In the genomic region with DNA sequence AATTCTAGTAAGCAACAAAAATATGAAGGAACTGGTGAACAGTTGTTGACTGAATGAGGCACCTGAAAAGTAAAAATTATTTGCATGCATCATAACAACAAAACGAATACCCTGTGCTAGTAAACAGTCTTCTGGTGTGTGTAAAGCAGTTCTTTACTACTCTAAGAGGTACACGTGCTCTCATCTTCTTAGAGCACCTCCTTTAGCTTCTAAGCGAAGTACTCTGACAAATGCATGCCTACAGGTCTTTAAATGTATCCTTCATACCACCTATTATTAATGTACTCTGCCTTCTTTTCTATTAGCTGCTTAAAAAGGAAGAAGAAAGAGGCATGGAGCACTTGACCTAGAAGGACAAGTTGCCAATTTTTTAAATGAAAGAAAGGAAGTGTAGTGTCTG, we compare ENCODE assay signal across 14 cellular contexts.
"Had no signal": no experiment of that assay in that cellular context is flagged by ENCODE, and none has a peak within 500 bp of the region (broad histone marks: within the 10 kb centered on the region; RNA-seq: fewer than 3 reads in every experiment).

No MANE protein-coding gene starts in this region.

- H3K27ac Mint-ChIP-seq: nephron progenitor cell, T-helper 17 cell had no signal

- H3K9me3 Mint-ChIP-seq: stimulated activated naive CD8-positive, alpha-beta T cell treated with anti-CD3 and anti-CD28 coated beads, Interleukin-15, Interleukin-2, amounts not matched to agents 100 ng/mL and 50 ng/mL, for 24 hours had no signal

- H3K27me3 Mint-ChIP-seq: stimulated activated naive CD8-positive, alpha-beta T cell treated with anti-CD3 and anti-CD28 coated beads, Interleukin-15, Interleukin-2, amounts not matched to agents 100 ng/mL and 50 ng/mL, for 24 hours; T-helper 17 cell had no signal

- H3K4me3 ChIP-seq: hepatocyte, thoracic aorta had no signal

- DNase-seq: activated CD8-positive, alpha-beta memory T cell treated with anti-CD3 and anti-CD28 coated beads for 24 hours; activated naive CD4-positive, alpha-beta T cell treated with anti-CD3 and anti-CD28 coated beads, Interleukin-2, amount 50 U/mL, for 16 hours; cerebellar nuclear complex; dermis blood vessel endothelial cell; kidney; left ventricle myocardium superior; mesenchymal stem cell; nephron progenitor cell; stimulated activated CD4-positive, alpha-beta T cell treated with anti-CD3 and anti-CD28 coated beads, Interleukin-15, amount 100 ng/mL, for 24 hours; stimulated activated CD4-positive, alpha-beta T cell treated with anti-CD3 and anti-CD28 coated beads, Interleukin-4, amount 100 ng/mL, for 24 hours; T-helper 17 cell had no signal

- ATAC-seq: left ventricle myocardium superior, T-helper 17 cell had no signal

- H3K4me3 Mint-ChIP-seq: nephron progenitor cell; stimulated activated naive CD8-positive, alpha-beta T cell treated with anti-CD3 and anti-CD28 coated beads, Interleukin-15, Interleukin-2, amounts not matched to agents 100 ng/mL and 50 ng/mL, for 24 hours; T-helper 17 cell had no signal
